ENCODE assay signal across 12 cellular contexts in genomic region chr20:38369387-38369786, GRCh38. TPM values are rescaled to one million over a fixed set of nuclear protein-coding genes. Genes with fewer than 3 reads are reported as not detected.
A peak's percentile ranks its signal among the peaks of the same experiment; 100 is the strongest.
DNase-seq lines count a peak whose midpoint lies in the region; ATAC-seq and TF ChIP-seq lines count a peak whose summit lies in the region.
"Had no signal": no experiment of that assay in that cellular context is flagged by ENCODE, and none has a peak within 500 bp of the region (broad histone marks: within the 10 kb centered on the region; RNA-seq: fewer than 3 reads in every experiment).

No MANE protein-coding gene starts in this region.

- H3K27ac Mint-ChIP-seq in Calu3 (ENCODE audit: unreplicated experiment), result no peak overlapping the region
- H3K27ac Mint-ChIP-seq: activated naive CD8-positive, alpha-beta T cell; natural killer cell had no signal

- intact Hi-C loops in HCT116 (cut with micrococcal nuclease), result no loop called here
- intact Hi-C loops in Calu3 (cut with micrococcal nuclease; ENCODE audit: unreplicated experiment), result no loop called here

- no peak for TF ChIP-seq POLR2A in HCT116 (IDR thresholded peaks at IDR 0.05; ENCODE audit: borderline replicate concordance, extremely low read depth, insufficient read depth, insufficient read length)

- no peaks in the 10 kb centered on the region for H3K79me2 ChIP-seq in HCT116 (ENCODE audit: insufficient read depth, low read length)

- H3K4me3 Mint-ChIP-seq in Calu3 (ENCODE audit: low read depth, unreplicated experiment), result no peak overlapping the region
- H3K4me3 Mint-ChIP-seq: activated naive CD8-positive, alpha-beta T cell; natural killer cell had no signal

- H3K36me3 ChIP-seq in HCT116 (ENCODE audit: control insufficient read depth in 1 of 2, insufficient read depth in 2 of 2, low read length in 2 of 2), result no peaks in the 10 kb centered on the region

- H3K27ac ChIP-seq in HCT116 (ENCODE audit: low read depth, low read length), result no peak overlapping the region

- H3K36me3 Mint-ChIP-seq in Calu3 (ENCODE audit: insufficient read depth, unreplicated experiment), result no peaks in the 10 kb centered on the region
- H3K36me3 Mint-ChIP-seq: activated naive CD8-positive, alpha-beta T cell; natural killer cell had no signal

- peak overlapping the region; percentile 85 for H2AFZ ChIP-seq in HCT116 (ENCODE audit: low read depth, low read length, poor library complexity, severe bottlenecking)

- H3K9me3 Mint-ChIP-seq in Calu3 (ENCODE audit: low read depth, unreplicated experiment), result no peaks in the 10 kb centered on the region
- H3K9me3 Mint-ChIP-seq: natural killer cell had no signal

- no peak overlapping the region for H3K4me3 ChIP-seq in HCT116 (replicated peaks in 1 of 2; ENCODE audit: low read depth in 1 of 2, low read length in 2 of 2)
- no peak overlapping the region for H3K4me3 ChIP-seq in fibroblast of pulmonary artery (replicated peaks; ENCODE audit: low read depth, low read length)

- no TSS peak for BruUV-seq in HCT116 (replicated peaks; lab: Mats Ljungman, UMichigan)
- no TSS peak for BruUV-seq in Calu3 (replicated peaks; lab: Mats Ljungman, UMichigan)

- RAD21 ChIA-PET in HCT116 (lab: Charles Lee; ENCODE audit: low non-redundant PET in 1 of 2, low total read pairs in 2 of 2, uncharacterized antibody in 2 of 2, unreplicated experiment in 2 of 2), result no interaction called here

- H4K20me1 ChIP-seq in HCT116 (ENCODE audit: insufficient read depth), result no peaks in the 10 kb centered on the region

- no peak for TF ChIP-seq CTCF in HCT116 (IDR thresholded peaks at IDR 0.05 in 2 of 3, conservative IDR thresholded peaks at IDR 0.05 in 1 of 3; ENCODE audit: borderline replicate concordance in 1 of 3, insufficient read depth in 1 of 3, low read depth in 2 of 3, low read length in 2 of 3)
- no peak for TF ChIP-seq CTCF in fibroblast of pulmonary artery (IDR thresholded peaks at IDR 0.05; ENCODE audit: low read length, missing control alignments)
- no peak for TF ChIP-seq CTCF in Calu3 (IDR thresholded peaks at IDR 0.05; ENCODE audit: unreplicated experiment)

- no peaks in the 10 kb centered on the region for H3K27me3 ChIP-seq in HCT116 (ENCODE audit: insufficient read depth, low read length)

- no peak overlapping the region for H3K9ac ChIP-seq in HCT116 (ENCODE audit: low read length)

- H3K9me3 ChIP-seq in HCT116 (ENCODE audit: control insufficient read depth in 1 of 2, insufficient read depth in 1 of 2, low read depth in 1 of 2, low read length in 2 of 2), result no peaks in the 10 kb centered on the region

- ATAC-seq in HCT116 (peak; percentile 73), GM19452 (IDR thresholded peaks at IDR 0.05; ENCODE audit: unreplicated experiment) (no peak), GM19035 (IDR thresholded peaks at IDR 0.05; ENCODE audit: unreplicated experiment) (no peak), HG02588 (IDR thresholded peaks at IDR 0.05; ENCODE audit: unreplicated experiment) (no peak)
- ATAC-seq: natural killer cell had no signal

- DNase-seq in A172 (ENCODE audit: low spot score) (peak; percentile 18), HCT116 (ENCODE audit: low read depth, low spot score) (peak; percentile 2), RPMI8226 (peak; percentile 28), fibroblast of pulmonary artery (ENCODE audit: low read depth) (peak; percentile 15), Calu3 (no peak)
- DNase-seq: natural killer cell, NCI-H1105 had no signal

- no peak overlapping the region for H3K4me2 ChIP-seq in HCT116 (ENCODE audit: low read length)

- H3K27me3 Mint-ChIP-seq in Calu3 (ENCODE audit: unreplicated experiment), result peaks cover 84% of the 10 kb centered on the region

- CTCF ChIA-PET in HCT116 (lab: Charles Lee), result no interaction called here
- CTCF ChIA-PET in Calu3 (lab: Charles Lee), result no interaction called here

- no peaks in the 10 kb centered on the region for H3K4me1 Mint-ChIP-seq in Calu3 (ENCODE audit: low read depth, unreplicated experiment)

- POLR2A ChIA-PET in HCT116 (lab: Charles Lee), result no interaction called here

- no peaks in the 10 kb centered on the region for H3K9me2 ChIP-seq in HCT116 (ENCODE audit: insufficient read depth)

- no peak for TF ChIP-seq RAD21 in HCT116 (IDR thresholded peaks at IDR 0.05; ENCODE audit: low read depth)

- H3K4me1 ChIP-seq in HCT116 (ENCODE audit: control insufficient read depth in 1 of 2, insufficient read depth in 2 of 2, low read length in 2 of 2), result no peaks in the 10 kb centered on the region

TF ChIP-seq in HCT116, 20 proteins besides CTCF, POLR2A, EP300 and RAD21:
- TF ChIP-seq MAX (IDR thresholded peaks at IDR 0.05), result no peak
- TF ChIP-seq SP1 (IDR thresholded peaks at IDR 0.05; ENCODE audit: low read depth), result peak; percentile 37; the same call in 1 of the 2 replicates

RNA-seq across cellular contexts. Expression of gene LBP, which starts 23.1 kb away (rescaled TPM):
- total RNA-seq in A172 (2014; rRNA removed; shearing (Covaris generic)), result 0.55 TPM in 1 of 2 replicates, not detected in the other
- total RNA-seq in HCT116 (2021; ENCODE audit: unreplicated experiment) (0.15 TPM), Calu3 (2022) (not detected in 2 replicates)
- polyA plus RNA-seq in HCT116 (2012), result not detected in 2 replicates
- total RNA-seq: natural killer cell had no signal
- polyA plus RNA-seq: esophagus had no signal
